In genomic region chr2:2647156-2647555, GRCh38 we compare ENCODE assay signal across 3 cellular contexts.
TF ChIP-seq lines count a peak whose summit lies in the region.

No MANE protein-coding gene starts in this region.

TF ChIP-seq in SK-N-SH, 30 proteins besides CTCF, POLR2A, EP300 and RAD21 (continued from another document):
- TF ChIP-seq PBX3 (IDR thresholded peaks at IDR 0.05) (no peak), TEAD4 (IDR thresholded peaks at IDR 0.05; ENCODE audit: borderline replicate concordance, insufficient read depth) (no peak)
TF ChIP-seq in SK-N-SH: peak in this region for 0.

TF ChIP-seq in SK-N-SH treated with all-trans-retinoic acid at 6 μM for 48 hours, 23 proteins besides CTCF, POLR2A, EP300 and RAD21 (continued from another document):
- TF ChIP-seq, protein P1, sequence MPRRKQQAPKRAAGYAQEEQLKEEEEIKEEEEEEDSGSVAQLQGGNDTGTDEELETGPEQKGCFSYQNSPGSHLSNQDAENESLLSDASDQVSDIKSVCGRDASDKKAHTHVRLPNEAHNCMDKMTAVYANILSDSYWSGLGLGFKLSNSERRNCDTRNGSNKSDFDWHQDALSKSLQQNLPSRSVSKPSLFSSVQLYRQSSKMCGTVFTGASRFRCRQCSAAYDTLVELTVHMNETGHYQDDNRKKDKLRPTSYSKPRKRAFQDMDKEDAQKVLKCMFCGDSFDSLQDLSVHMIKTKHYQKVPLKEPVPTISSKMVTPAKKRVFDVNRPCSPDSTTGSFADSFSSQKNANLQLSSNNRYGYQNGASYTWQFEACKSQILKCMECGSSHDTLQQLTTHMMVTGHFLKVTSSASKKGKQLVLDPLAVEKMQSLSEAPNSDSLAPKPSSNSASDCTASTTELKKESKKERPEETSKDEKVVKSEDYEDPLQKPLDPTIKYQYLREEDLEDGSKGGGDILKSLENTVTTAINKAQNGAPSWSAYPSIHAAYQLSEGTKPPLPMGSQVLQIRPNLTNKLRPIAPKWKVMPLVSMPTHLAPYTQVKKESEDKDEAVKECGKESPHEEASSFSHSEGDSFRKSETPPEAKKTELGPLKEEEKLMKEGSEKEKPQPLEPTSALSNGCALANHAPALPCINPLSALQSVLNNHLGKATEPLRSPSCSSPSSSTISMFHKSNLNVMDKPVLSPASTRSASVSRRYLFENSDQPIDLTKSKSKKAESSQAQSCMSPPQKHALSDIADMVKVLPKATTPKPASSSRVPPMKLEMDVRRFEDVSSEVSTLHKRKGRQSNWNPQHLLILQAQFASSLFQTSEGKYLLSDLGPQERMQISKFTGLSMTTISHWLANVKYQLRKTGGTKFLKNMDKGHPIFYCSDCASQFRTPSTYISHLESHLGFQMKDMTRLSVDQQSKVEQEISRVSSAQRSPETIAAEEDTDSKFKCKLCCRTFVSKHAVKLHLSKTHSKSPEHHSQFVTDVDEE (CRISPR knock-in tag; IDR thresholded peaks at IDR 0.05) = no peak
- TF ChIP-seq OSR1 (CRISPR knock-in tag; IDR thresholded peaks at IDR 0.05) = no peak
- no peak for TF ChIP-seq ISL1 (CRISPR knock-in tag; IDR thresholded peaks at IDR 0.05)
- no peak for TF ChIP-seq ESRRG (CRISPR knock-in tag; IDR thresholded peaks at IDR 0.05)

TF ChIP-seq in IMR-90, 13 proteins besides CTCF, POLR2A, EP300 and RAD21 (continued from another document):
- no peak for TF ChIP-seq USF2 (IDR thresholded peaks at IDR 0.05; ENCODE audit: low read depth, low read length)
- no peak for TF ChIP-seq MAZ (IDR thresholded peaks at IDR 0.05; ENCODE audit: borderline replicate concordance, low read depth, low read length)
- TF ChIP-seq MAFK (IDR thresholded peaks at IDR 0.05; ENCODE audit: low read depth, low read length) = no peak
- TF ChIP-seq SMC3 (IDR thresholded peaks at IDR 0.05; ENCODE audit: low read depth, low read length) = no peak
